In genomic region chr1:147641695-147642592, GRCh38 we compare ENCODE assay signal across 8 cellular contexts. TPM values are rescaled to one million over a fixed set of nuclear protein-coding genes. Genes with fewer than 3 reads are reported as not detected.
DNase-seq lines count a peak whose midpoint lies in the region; ATAC-seq and TF ChIP-seq lines count a peak whose summit lies in the region.

No MANE protein-coding gene starts in this region.

- 62% methylated on average over 17 of the region's 17 CpGs for WGBS in prostate gland

- intact Hi-C loops in prostate gland (cut with DNase I), result loop anchor here (5.0 kb wide), 2 partner anchors 145 to 250 kb away; no protein-coding TSS in a partner anchor

- H3K36me3 ChIP-seq in prostate gland, result no peaks in the 10 kb centered on the region

- no peak overlapping the region for H3K27ac ChIP-seq in C4-2B
- H3K27ac ChIP-seq in prostate gland, result peak overlapping the region in 1 of 2 donors; percentile 8

- H3K27me3 ChIP-seq in prostate gland (replicated peaks; ENCODE audit: insufficient read depth), result no peaks in the 10 kb centered on the region

- no peak for ATAC-seq in GM19324 (IDR thresholded peaks at IDR 0.05; ENCODE audit: low FRiP score, unreplicated experiment)
- ATAC-seq in GM18868 (IDR thresholded peaks at IDR 0.05; ENCODE audit: unreplicated experiment), result no peak

- no peak for TF ChIP-seq POLR2A in prostate gland (IDR thresholded peaks at IDR 0.05)

- peak; percentile 51 for DNase-seq in GM20000 (ENCODE audit: low spot score)
- peak; percentile 71 to 93 for DNase-seq in NCI-H526 (lab: John Stamatoyannopoulos, UW)
- peak; percentile 47 for DNase-seq in activated CD8-positive, alpha-beta memory T cell treated with anti-CD3 and anti-CD28 coated beads, Interleukin-2, amount 50 U/mL, for 4 hours
- DNase-seq in fibroblast of villous mesenchyme (ENCODE audit: low read depth), result peak; percentile 53
- peak; percentile 64 for DNase-seq in prostate gland (ENCODE audit: low spot score)

- H3K4me1 ChIP-seq in prostate gland (replicated peaks), result no peaks in the 10 kb centered on the region

- no peaks in the 10 kb centered on the region for H3K9me3 ChIP-seq in prostate gland

- peak; percentile 95 for TF ChIP-seq CTCF in C4-2B (conservative IDR thresholded peaks at IDR 0.05)
- peak; percentile 57 for TF ChIP-seq CTCF in GM20000 (IDR thresholded peaks at IDR 0.05; ENCODE audit: extremely low read depth, missing control alignments)
- TF ChIP-seq CTCF in fibroblast of villous mesenchyme (IDR thresholded peaks at IDR 0.05; ENCODE audit: insufficient read depth, low read depth, low read length), result peak; percentile 95
- TF ChIP-seq CTCF in prostate gland (IDR thresholded peaks at IDR 0.05), result peak; percentile 72 to 91 (median 80)

- H3K4me3 ChIP-seq in fibroblast of villous mesenchyme (ENCODE audit: low read depth, low read length), result no peak overlapping the region
- H3K4me3 ChIP-seq in prostate gland, result no peak overlapping the region

RNA-seq across cellular contexts. Expression of gene ACP6, which starts 28.4 kb away (rescaled TPM):
- total RNA-seq in fibroblast of villous mesenchyme (4.8 and 6.0 TPM in 2 replicates), prostate gland (10 to 100 TPM; 20.2 to 22.0 TPM)
